Comparison of ENCODE assay signal across 24 cellular contexts in the genomic region with DNA sequence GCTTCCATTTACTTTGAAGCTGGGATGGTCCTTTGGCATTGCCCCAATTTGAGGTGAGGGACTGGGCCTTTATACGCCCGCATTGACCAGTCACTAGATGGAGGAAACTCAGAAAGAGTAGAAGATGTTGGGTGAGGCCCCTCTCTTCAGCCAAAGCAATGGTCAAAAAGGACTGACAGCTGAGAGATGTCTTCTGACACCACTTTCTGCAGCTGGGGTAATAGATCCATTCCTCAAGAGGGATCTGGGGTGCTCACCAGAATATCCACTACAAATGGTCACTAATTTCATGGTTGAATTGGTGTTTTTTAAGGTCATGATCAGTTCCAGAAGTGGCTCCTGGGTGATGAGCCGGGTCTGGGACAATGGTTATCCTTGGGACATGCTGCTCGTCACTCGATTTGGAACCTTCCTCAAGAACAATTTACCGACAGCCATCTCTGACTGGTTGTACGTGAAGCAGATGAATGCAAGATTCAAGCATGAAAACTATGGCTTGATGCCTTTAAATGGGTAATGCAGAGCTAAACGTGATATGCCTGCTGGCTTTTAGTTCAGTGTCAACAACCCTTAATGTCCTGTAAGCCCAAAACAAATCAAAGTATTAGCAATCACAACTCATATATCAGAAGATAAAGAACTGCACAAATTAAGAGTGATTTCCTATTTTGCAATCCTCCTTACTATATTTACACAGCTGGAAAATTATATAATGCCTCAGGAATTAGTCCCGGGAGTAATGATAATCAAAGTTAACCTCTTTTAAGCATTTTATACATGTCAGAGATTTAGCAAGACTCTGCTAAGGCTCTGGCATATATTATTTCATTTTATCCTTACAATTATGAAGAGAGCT. TPM values are rescaled to one million over a fixed set of nuclear protein-coding genes. Genes with fewer than 3 reads are reported as not detected.
DNase-seq lines count a peak whose midpoint lies in the region; ATAC-seq and TF ChIP-seq lines count a peak whose summit lies in the region.
"Had no signal": no experiment of that assay in that cellular context is flagged by ENCODE, and none has a peak within 500 bp of the region (broad histone marks: within the 10 kb centered on the region; RNA-seq: fewer than 3 reads in every experiment).

No MANE protein-coding gene starts in this region.

- H3K4me1 Mint-ChIP-seq in activated T-helper 17 cell treated with anti-CD3 and anti-CD28 coated beads, Interleukin-2, amount 50 U/mL, for 72 hours: no peaks in the 10 kb centered on the region
- H3K4me1 Mint-ChIP-seq: activated naive CD4-positive, alpha-beta T cell treated with anti-CD3 and anti-CD28 coated beads, Interleukin-2, amount 50 U/mL, for 24 hours; CD8-positive, alpha-beta memory T cell had no signal

- ATAC-seq in activated T-helper 17 cell treated with anti-CD3 and anti-CD28 coated beads, Interleukin-2, amount 50 U/mL, for 72 hours (replicated peaks): no peak
- ATAC-seq: HCT116, left lobe of liver had no signal

- H3K27me3 ChIP-seq in adipocyte (replicated peaks; ENCODE audit: control insufficient read depth, insufficient read depth, low read length) (no peaks in the 10 kb centered on the region), spleen (replicated peaks in 1 of 7) (no peaks in the 10 kb centered on the region), sigmoid colon (no peaks in the 10 kb centered on the region)
- H3K27me3 ChIP-seq: ovary had no signal

- no peak overlapping the region for H3K27ac ChIP-seq in spleen
- no peak overlapping the region for H3K27ac ChIP-seq in sigmoid colon
- H3K27ac ChIP-seq: ovary had no signal

- no peak overlapping the region for H3K9ac ChIP-seq in adipocyte (ENCODE audit: low read length)

- no peak overlapping the region for H3K4me3 ChIP-seq in AG10803 (ENCODE audit: low read length)
- no peak overlapping the region for H3K4me3 ChIP-seq in adipocyte (ENCODE audit: low read length)
- no peak overlapping the region for H3K4me3 ChIP-seq in fibroblast of villous mesenchyme (ENCODE audit: low read depth, low read length)
- no peak overlapping the region for H3K4me3 ChIP-seq in skeletal muscle cell (ENCODE audit: low read depth, low read length)
- no peak overlapping the region for H3K4me3 ChIP-seq in spleen
- no peak overlapping the region for H3K4me3 ChIP-seq in sigmoid colon
- H3K4me3 ChIP-seq: ovary had no signal

- H3K36me3 ChIP-seq in adipocyte (ENCODE audit: control insufficient read depth, insufficient read depth, low read length, severe bottlenecking) (no peaks in the 10 kb centered on the region), spleen (no peaks in the 10 kb centered on the region), sigmoid colon (no peaks in the 10 kb centered on the region)
- H3K36me3 ChIP-seq: ovary had no signal

- H3K27ac Mint-ChIP-seq in activated T-helper 17 cell treated with anti-CD3 and anti-CD28 coated beads, Interleukin-2, amount 50 U/mL, for 72 hours: no peak overlapping the region
- H3K27ac Mint-ChIP-seq: activated naive CD4-positive, alpha-beta T cell treated with anti-CD3 and anti-CD28 coated beads, Interleukin-2, amount 50 U/mL, for 24 hours; CD8-positive, alpha-beta memory T cell; type B pancreatic cell had no signal

- no peak for TF ChIP-seq EP300 in sigmoid colon (IDR thresholded peaks at IDR 0.05)

- H3K4me3 Mint-ChIP-seq in activated T-helper 17 cell treated with anti-CD3 and anti-CD28 coated beads, Interleukin-2, amount 50 U/mL, for 72 hours: no peak overlapping the region
- H3K4me3 Mint-ChIP-seq: activated naive CD4-positive, alpha-beta T cell treated with anti-CD3 and anti-CD28 coated beads, Interleukin-2, amount 50 U/mL, for 24 hours; CD8-positive, alpha-beta memory T cell; type B pancreatic cell had no signal

- 81 to 84% (median 83%) methylated on average over 9 of the region's 9 CpGs for WGBS in spleen, 5 donors
- 72 to 75% methylated on average over 9 of the region's 9 CpGs for WGBS in sigmoid colon, 2 donors

- TF ChIP-seq POLR2A in spleen (IDR thresholded peaks at IDR 0.05) (no peak), sigmoid colon (IDR thresholded peaks at IDR 0.05) (no peak)

- H3K9me3 Mint-ChIP-seq in activated T-helper 17 cell treated with anti-CD3 and anti-CD28 coated beads, Interleukin-2, amount 50 U/mL, for 72 hours: no peaks in the 10 kb centered on the region
- H3K9me3 Mint-ChIP-seq: activated naive CD4-positive, alpha-beta T cell treated with anti-CD3 and anti-CD28 coated beads, Interleukin-2, amount 50 U/mL, for 24 hours; CD8-positive, alpha-beta memory T cell; type B pancreatic cell had no signal

- H3K27me3 Mint-ChIP-seq in activated T-helper 17 cell treated with anti-CD3 and anti-CD28 coated beads, Interleukin-2, amount 50 U/mL, for 72 hours: peaks cover 36% of the 10 kb centered on the region

- DNase-seq in AG10803 (ENCODE audit: low read depth): peak; percentile 25
- DNase-seq in adipocyte (ENCODE audit: low read depth): peak; percentile 79
- DNase-seq in fibroblast of villous mesenchyme (ENCODE audit: low read depth): peak; percentile 59
- peak; percentile 24 for DNase-seq in skeletal muscle cell (ENCODE audit: low read depth)
- DNase-seq in spleen: no peak
- DNase-seq in T-helper 2 cell: no peak
- no peak for DNase-seq in sigmoid colon
- DNase-seq: ACHN; activated CD4-positive, alpha-beta T cell treated with anti-CD3 and anti-CD28 coated beads, Interleukin-2, amount 50 U/mL, for 4 hours; activated T-cell treated with anti-CD3 and anti-CD28 coated beads for 4 hours; CD8-positive, alpha-beta memory T cell; DND-41; effector CD4-positive, alpha-beta T cell; foreskin melanocyte; NCI-H1105; NCI-H2107; NCI-H82; ovary had no signal

- no peaks in the 10 kb centered on the region for H3K9me3 ChIP-seq in adipocyte (ENCODE audit: control insufficient read depth, low read length)
- no peaks in the 10 kb centered on the region for H3K9me3 ChIP-seq in spleen
- no peaks in the 10 kb centered on the region for H3K9me3 ChIP-seq in sigmoid colon
- H3K9me3 ChIP-seq: ovary had no signal

- H3K36me3 Mint-ChIP-seq in activated T-helper 17 cell treated with anti-CD3 and anti-CD28 coated beads, Interleukin-2, amount 50 U/mL, for 72 hours (ENCODE audit: low read depth): no peaks in the 10 kb centered on the region
- H3K36me3 Mint-ChIP-seq: activated naive CD4-positive, alpha-beta T cell treated with anti-CD3 and anti-CD28 coated beads, Interleukin-2, amount 50 U/mL, for 24 hours; CD8-positive, alpha-beta memory T cell; type B pancreatic cell had no signal

- intact Hi-C loops in spleen (cut with DNase I; ENCODE audit: low total_unique reads): no loop called here
- intact Hi-C loops in sigmoid colon (cut with DNase I): no loop called here

- no peak for TF ChIP-seq CTCF in AG10803 (conservative IDR thresholded peaks at IDR 0.05; ENCODE audit: low read length)
- TF ChIP-seq CTCF in fibroblast of villous mesenchyme (IDR thresholded peaks at IDR 0.05; ENCODE audit: insufficient read depth, low read depth, low read length): no peak
- TF ChIP-seq CTCF in spleen (IDR thresholded peaks at IDR 0.05 in 8 of 11, conservative IDR thresholded peaks at IDR 0.05 in 3 of 11): no peak
- TF ChIP-seq CTCF in sigmoid colon (IDR thresholded peaks at IDR 0.05): no peak

- peaks cover 51% of the 10 kb centered on the region for H3K4me1 ChIP-seq in adipocyte (ENCODE audit: control insufficient read depth, insufficient read depth, low read length)
- H3K4me1 ChIP-seq in spleen: no peaks in the 10 kb centered on the region
- no peaks in the 10 kb centered on the region for H3K4me1 ChIP-seq in sigmoid colon

RNA-seq across cellular contexts. Expression of a gene that starts 20.0 kb away (rescaled TPM):
- total RNA-seq in fibroblast of villous mesenchyme (0.64 and 0.86 TPM in 2 replicates), spleen (1 to 10 TPM in 1 of 7 donors, under 1 TPM in 1, not detected in 5; 0.20 to 1.0 TPM), sigmoid colon (1 to 10 TPM in 2 of 4 donors, not detected in 2; 1.8 to 2.3 TPM)
- polyA plus RNA-seq in spleen (under 1 TPM; 0.46 to 0.70 (median 0.64) TPM), sigmoid colon (1 to 10 TPM in 1 of 3 donors, under 1 TPM in 2; 0.82 to 1.8 (median 0.92) TPM)
- not detected for total RNA-seq in activated T-helper 17 cell treated with anti-CD3 and anti-CD28 coated beads, Interleukin-2, amount 50 U/mL, for 72 hours
- total RNA-seq: CD8-positive, alpha-beta memory T cell; LHCN-M2 had no signal
- polyA plus RNA-seq: CD8-positive, alpha-beta memory T cell had no signal

Comparison
In these comparisons a context has a peak if more than half of its experiments do, and no peak if none do; other contexts are left out.
1. DNase-seq: peak in AG10803 (single experiment), adipocyte (single experiment), fibroblast of villous mesenchyme (single experiment) and skeletal muscle cell (single experiment); none in spleen (single experiment), T-helper 2 cell (0 of 5) and sigmoid colon (single experiment).